In genomic region chrX:133726642-133727041, GRCh38 we compare ENCODE assay signal across 2 cellular contexts.
TF ChIP-seq lines count a peak whose summit lies in the region.

No MANE protein-coding gene starts in this region.

TF ChIP-seq in IMR-90, 13 proteins besides CTCF, POLR2A, EP300 and RAD21:
- no peak for TF ChIP-seq MXI1 (IDR thresholded peaks at IDR 0.05; ENCODE audit: borderline replicate concordance, low read depth, low read length)
- no peak for TF ChIP-seq CEBPB (IDR thresholded peaks at IDR 0.05; ENCODE audit: low read depth, low read length)
- TF ChIP-seq MAZ (IDR thresholded peaks at IDR 0.05; ENCODE audit: borderline replicate concordance, low read depth, low read length), result no peak
- no peak for TF ChIP-seq FOS (IDR thresholded peaks at IDR 0.05; ENCODE audit: low read depth, low read length)
- TF ChIP-seq SMC3 (IDR thresholded peaks at IDR 0.05; ENCODE audit: low read depth, low read length), result no peak
- TF ChIP-seq USF2 (IDR thresholded peaks at IDR 0.05; ENCODE audit: low read depth, low read length), result no peak
- TF ChIP-seq RFX5 (IDR thresholded peaks at IDR 0.05; ENCODE audit: low read depth, low read length), result no peak
- no peak for TF ChIP-seq RCOR1 (IDR thresholded peaks at IDR 0.05; ENCODE audit: insufficient replicate concordance, low read length)
- TF ChIP-seq CHD1 (IDR thresholded peaks at IDR 0.05; ENCODE audit: low read depth, low read length), result no peak
- no peak for TF ChIP-seq MAFK (IDR thresholded peaks at IDR 0.05; ENCODE audit: low read depth, low read length)
- no peak for TF ChIP-seq BHLHE40 (IDR thresholded peaks at IDR 0.05; ENCODE audit: low read depth, low read length)
- no peak for TF ChIP-seq NFE2L2 (IDR thresholded peaks at IDR 0.05; ENCODE audit: low read depth, low read length)
- TF ChIP-seq ELK1 (IDR thresholded peaks at IDR 0.05; ENCODE audit: borderline replicate concordance, low read depth, low read length), result no peak
TF ChIP-seq in IMR-90: peak in this region for 0.

TF ChIP-seq in endothelial cell of umbilical vein, 7 proteins besides CTCF, POLR2A, EP300 and RAD21:
- TF ChIP-seq FOS (IDR thresholded peaks at IDR 0.05; ENCODE audit: borderline replicate concordance, insufficient read depth, low read length) (no peak), GATA2 (IDR thresholded peaks at IDR 0.05; ENCODE audit: insufficient read depth, insufficient read length, low read depth, low read length) (no peak), JUN (IDR thresholded peaks at IDR 0.05; ENCODE audit: borderline replicate concordance, insufficient read depth, insufficient read length, low read depth) (no peak), EZH2 (IDR thresholded peaks at IDR 0.05; ENCODE audit: borderline replicate concordance, low read depth, low read length, severe bottlenecking) (no peak), MAX (IDR thresholded peaks at IDR 0.05; ENCODE audit: insufficient read depth, insufficient read length) (no peak), MYC (IDR thresholded peaks at IDR 0.05; ENCODE audit: low read depth, low read length) (no peak), POLR2AphosphoS5 (IDR thresholded peaks at IDR 0.05; ENCODE audit: insufficient read depth, low read depth, low read length) (no peak)
